In genomic region chr3:100008081-100008698, GRCh38 we compare ENCODE assay signal across 34 cellular contexts.
DNase-seq lines count a peak whose midpoint lies in the region; ATAC-seq and TF ChIP-seq lines count a peak whose summit lies in the region.
"Had no signal": no experiment of that assay in that cellular context is flagged by ENCODE, and none has a peak within 500 bp of the region (broad histone marks: within the 10 kb centered on the region; RNA-seq: fewer than 3 reads in every experiment).

No MANE protein-coding gene starts in this region.

- CTCF ChIA-PET in PC-9 (lab: Charles Lee): interaction anchor here (1.7 kb wide), 1 partner anchor 34 kb away, joined by 8 read pairs; no protein-coding TSS in a partner anchor

- no peaks in the 10 kb centered on the region for H3K27me3 Mint-ChIP-seq in nephron (ENCODE audit: low read depth)
- H3K27me3 Mint-ChIP-seq: activated CD4-positive, alpha-beta memory T cell treated with anti-CD3 and anti-CD28 coated beads, Interleukin-2, amount 10 ng/mL, durations not matched to agents 7 days and 5 days; activated naive CD4-positive, alpha-beta T cell treated with anti-CD3 and anti-CD28 coated beads, Interleukin-2, amount 50 U/mL, for 24 hours; B cell; CD8-positive, alpha-beta memory T cell; IgD-negative memory B cell had no signal

- peaks cover 20% of the 10 kb centered on the region for H3F3A ChIP-seq in PC-9 (ENCODE audit: insufficient read depth, low read depth)

- H3K4me2 ChIP-seq in PC-9: no peak overlapping the region

- H2AFZ ChIP-seq in PC-9: no peak overlapping the region

- TF ChIP-seq CTCF in nephron (IDR thresholded peaks at IDR 0.05; ENCODE audit: unreplicated experiment in 3 of 3): no peak
- no peak for TF ChIP-seq CTCF in PC-9 (conservative IDR thresholded peaks at IDR 0.05)

- no peaks in the 10 kb centered on the region for H4K20me1 ChIP-seq in PC-9 (ENCODE audit: insufficient read depth)

- peak overlapping the region; percentile 59 to 77 (median 65) for H3K27ac Mint-ChIP-seq in nephron
- H3K27ac Mint-ChIP-seq: activated CD4-positive, alpha-beta memory T cell treated with anti-CD3 and anti-CD28 coated beads, Interleukin-2, amount 10 ng/mL, durations not matched to agents 7 days and 5 days; activated T-helper 2 cell treated with anti-CD3 and anti-CD28 coated beads, Interferon-gamma antibody, Interleukin-2, Interleukin-4, amounts not matched to agents 10 μg/mL and 5 μg/mL and 100 μg/mL, durations not matched to agents 14 hours and 24 hours and 36 hours; B cell; IgD-negative memory B cell; natural killer cell had no signal

- H3K4me1 ChIP-seq in PC-9 (replicated peaks; ENCODE audit: insufficient read depth): peaks cover 34% of the 10 kb centered on the region
- H3K4me1 ChIP-seq: breast epithelium had no signal

- no peak overlapping the region for H3K27ac ChIP-seq in PC-9
- H3K27ac ChIP-seq: breast epithelium, foreskin keratinocyte, SJCRH30 had no signal

- H3K79me2 ChIP-seq in PC-9 (ENCODE audit: low read depth): no peaks in the 10 kb centered on the region; the same call in 1 of the 2 replicates

- H3K36me3 Mint-ChIP-seq in nephron (ENCODE audit: low read depth): no peaks in the 10 kb centered on the region
- H3K36me3 Mint-ChIP-seq: natural killer cell had no signal

- H3K4me1 Mint-ChIP-seq in nephron: peaks cover 46% of the 10 kb centered on the region

- ATAC-seq in GM21825 (IDR thresholded peaks at IDR 0.05; ENCODE audit: unreplicated experiment): no peak
- ATAC-seq: foreskin keratinocyte, left lobe of liver, natural killer cell had no signal

- no peaks in the 10 kb centered on the region; the same call in 1 of the 2 replicates for H3K9me2 ChIP-seq in PC-9 (ENCODE audit: insufficient read depth)

- POLR2A ChIA-PET in PC-9 (lab: Charles Lee; ENCODE audit: unreplicated experiment): no interaction called here

- no peak overlapping the region for H3K4me3 Mint-ChIP-seq in nephron
- H3K4me3 Mint-ChIP-seq: activated CD4-positive, alpha-beta memory T cell treated with anti-CD3 and anti-CD28 coated beads, Interleukin-2, amount 10 ng/mL, durations not matched to agents 7 days and 5 days; activated naive CD4-positive, alpha-beta T cell treated with anti-CD3 and anti-CD28 coated beads, Interleukin-2, amount 50 U/mL, for 24 hours; B cell; CD8-positive, alpha-beta memory T cell; IgD-negative memory B cell; natural killer cell had no signal

- intact Hi-C loops in PC-9 (cut with micrococcal nuclease; ENCODE audit: unreplicated experiment): no loop called here

- H3K36me3 ChIP-seq in PC-9 (ENCODE audit: low read depth): no peaks in the 10 kb centered on the region
- H3K36me3 ChIP-seq: breast epithelium, HAP-1, tibial nerve had no signal

- no peaks in the 10 kb centered on the region for H3K9me3 ChIP-seq in PC-9 (ENCODE audit: insufficient read depth, low read depth)
- H3K9me3 ChIP-seq: breast epithelium, HAP-1, SJCRH30, tibial nerve had no signal

- no peaks in the 10 kb centered on the region for H3K9me3 Mint-ChIP-seq in nephron
- H3K9me3 Mint-ChIP-seq: activated CD4-positive, alpha-beta memory T cell treated with anti-CD3 and anti-CD28 coated beads, Interleukin-2, amount 10 ng/mL, durations not matched to agents 7 days and 5 days; activated naive CD4-positive, alpha-beta T cell treated with anti-CD3 and anti-CD28 coated beads, Interleukin-2, amount 50 U/mL, for 24 hours; activated T-helper 2 cell treated with anti-CD3 and anti-CD28 coated beads, Interferon-gamma antibody, Interleukin-2, Interleukin-4, amounts not matched to agents 10 μg/mL and 5 μg/mL and 100 μg/mL, durations not matched to agents 14 hours and 24 hours and 36 hours; CD8-positive, alpha-beta memory T cell; IgD-negative memory B cell; natural killer cell had no signal

- DNase-seq in NCI-H82 (lab: John Stamatoyannopoulos, UW) (peak; percentile 13), NCI-H82 treated with DMSO at 0.1 percent for 48 hours (lab: John Stamatoyannopoulos, UW; ENCODE audit: unreplicated experiment) (no peak), HT-29 (ENCODE audit: low spot score) (peak; percentile 58), dermis blood vessel endothelial cell (peak; percentile 85), NCI-H2081 treated with DMSO at 0.1 percent for 48 hours (lab: John Stamatoyannopoulos, UW) (no peak), PC-9 (no peak)
- DNase-seq: activated CD4-positive, alpha-beta memory T cell treated with anti-CD3 and anti-CD28 coated beads, Interleukin-2, amount 10 ng/mL, durations not matched to agents 7 days and 5 days; activated CD4-positive, CD25-positive, alpha-beta regulatory T cell treated with anti-CD3 and anti-CD28 coated beads, Interleukin-2, amount 50 U/mL, for 72 hours; activated CD8-positive, alpha-beta memory T cell treated with anti-CD3 and anti-CD28 coated beads, Interleukin-2, amount 50 U/mL, for 48 hours; amygdala; CD8-positive, alpha-beta memory T cell; DND-41; effector memory CD4-positive, alpha-beta T cell; foreskin keratinocyte; hippocampal formation; midbrain; natural killer cell; NCI-H2029 treated with DMSO at 0.1 percent for 48 hours; NCI-H446; SJCRH30; stimulated activated CD4-positive, alpha-beta T cell treated with anti-CD3 and anti-CD28 coated beads, Interleukin-1b, Interleukin-23, amount 100 ng/mL, for 48 hours; stimulated activated CD8-positive, alpha-beta memory T cell treated with anti-CD3 and anti-CD28 coated beads, Interleukin-4, amount 100 ng/mL, for 48 hours; T-helper 1 cell had no signal

- no peaks in the 10 kb centered on the region for H3K27me3 ChIP-seq in PC-9 (ENCODE audit: insufficient read depth, low read depth)
- H3K27me3 ChIP-seq: breast epithelium, foreskin keratinocyte, SJCRH30, tibial nerve had no signal

- no TSS peak for BruUV-seq in PC-9 (replicated peaks; lab: Mats Ljungman, UMichigan)

- H3K4me3 ChIP-seq in PC-9: no peak overlapping the region
- H3K4me3 ChIP-seq: breast epithelium, HAP-1, SJCRH30, skin epidermis, tibial nerve had no signal

Comparison
In these comparisons a context has a peak if more than half of its experiments do, and no peak if none do; other contexts are left out.
1. DNase-seq: peak in NCI-H82 (single experiment), HT-29 (single experiment) and dermis blood vessel endothelial cell (single experiment); none in NCI-H82 treated with DMSO at 0.1 percent for 48 hours (single experiment), NCI-H2081 treated with DMSO at 0.1 percent for 48 hours (single experiment) and PC-9 (0 of 2).